Comparison of ENCODE assay signal across 30 cellular contexts in the genomic region with DNA sequence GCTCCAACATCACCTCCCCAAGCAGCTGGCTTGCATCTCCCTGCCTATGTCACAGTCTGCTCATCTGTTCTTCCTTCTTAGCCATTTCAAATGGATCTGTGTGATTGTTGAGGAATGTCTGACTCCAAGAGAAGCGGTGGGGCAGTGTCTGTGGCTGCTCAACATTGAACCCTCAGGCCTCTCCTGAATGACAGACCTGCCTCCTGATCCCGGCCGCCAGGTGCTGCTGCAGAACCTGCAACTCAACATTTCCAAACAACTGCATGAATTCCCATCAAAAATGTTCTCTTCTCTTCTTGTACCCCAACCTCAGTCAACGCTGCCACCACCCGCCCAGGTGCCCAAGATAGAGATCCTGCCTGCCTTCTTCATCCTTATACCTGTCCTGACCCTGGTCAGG.
"Had no signal": no experiment of that assay in that cellular context is flagged by ENCODE, and none has a peak within 500 bp of the region (broad histone marks: within the 10 kb centered on the region; RNA-seq: fewer than 3 reads in every experiment).

No MANE protein-coding gene starts in this region.

- H3K27me3 Mint-ChIP-seq: activated CD4-positive, alpha-beta T cell treated with anti-CD3 and anti-CD28 coated beads, Interleukin-2, amount 10 ng/mL, durations not matched to agents 7 days and 5 days had no signal

- H3K36me3 ChIP-seq: adrenal gland, colonic mucosa, gastroesophageal sphincter, neutrophil, tibial nerve had no signal

- H3K27me3 ChIP-seq: adrenal gland, body of pancreas, colonic mucosa, gastroesophageal sphincter, neutrophil, tibial nerve had no signal

- H3K9me3 ChIP-seq: adrenal gland, body of pancreas, colonic mucosa, gastroesophageal sphincter, mucosa of descending colon, neutrophil, tibial nerve had no signal

- H3K9me3 Mint-ChIP-seq: activated CD4-positive, alpha-beta memory T cell treated with anti-CD3 and anti-CD28 coated beads, Interleukin-2, amount 10 ng/mL, durations not matched to agents 7 days and 5 days; activated CD4-positive, alpha-beta T cell treated with anti-CD3 and anti-CD28 coated beads, Interleukin-2, amount 10 ng/mL, durations not matched to agents 7 days and 5 days; activated naive CD4-positive, alpha-beta T cell treated with anti-CD3 and anti-CD28 coated beads, Interleukin-2, amount 50 U/mL, for 72 hours; activated T-cell treated with anti-CD3 and anti-CD28 coated beads, Interleukin-2, amount 50 U/mL, for 24 hours; immature natural killer cell; natural killer cell treated with Interleukin-12 subunit alpha and Interleukin-12 subunit beta and Interleukin-15 and Interleukin-18, amount 100 ng/mL, for 72 hours; WTC11 had no signal

- H3K4me1 Mint-ChIP-seq: immature natural killer cell, WTC11 had no signal

- FAIRE-seq: endothelial cell of umbilical vein, urothelium cell line had no signal

- H3K27ac ChIP-seq: adrenal gland, body of pancreas, colonic mucosa, gastroesophageal sphincter, neutrophil, skin epidermis, tibial nerve had no signal

- H3K4me3 Mint-ChIP-seq: activated CD4-positive, alpha-beta memory T cell treated with anti-CD3 and anti-CD28 coated beads, Interleukin-2, amount 10 ng/mL, durations not matched to agents 7 days and 5 days; activated CD4-positive, alpha-beta T cell treated with anti-CD3 and anti-CD28 coated beads, Interleukin-2, amount 10 ng/mL, durations not matched to agents 7 days and 5 days; activated T-cell treated with anti-CD3 and anti-CD28 coated beads, Interleukin-2, amount 50 U/mL, for 24 hours; immature natural killer cell; natural killer cell treated with Interleukin-12 subunit alpha and Interleukin-12 subunit beta and Interleukin-15 and Interleukin-18, amount 100 ng/mL, for 72 hours; WTC11 had no signal

- DNase-seq: activated CD4-positive, alpha-beta memory T cell treated with anti-CD3 and anti-CD28 coated beads, Interleukin-2, amount 10 ng/mL, durations not matched to agents 7 days and 5 days; activated CD4-positive, alpha-beta T cell treated with anti-CD3 and anti-CD28 coated beads for 1 hour; activated CD4-positive, alpha-beta T cell treated with anti-CD3 and anti-CD28 coated beads, Interleukin-2, amount 10 ng/mL, durations not matched to agents 7 days and 5 days; activated CD8-positive, alpha-beta memory T cell treated with anti-CD3 and anti-CD28 coated beads, Interleukin-2, amount 50 U/mL, for 48 hours; activated naive CD4-positive, alpha-beta T cell; activated T-cell treated with anti-CD3 and anti-CD28 coated beads, Interleukin-2, amount 50 U/mL, for 24 hours; adrenal gland; aorta; body of pancreas; cerebellar nuclear complex; colonic mucosa; effector CD8-positive, alpha-beta T cell; hypothalamus; immature natural killer cell; mucosa of descending colon; stimulated activated CD4-positive, alpha-beta T cell treated with anti-CD3 and anti-CD28 coated beads, Interleukin-15, amount 100 ng/mL, for 24 hours; stimulated activated CD4-positive, alpha-beta T cell treated with anti-CD3 and anti-CD28 coated beads, Interleukin-2, amount 100 ng/mL, for 24 hours; stimulated activated naive CD4-positive, alpha-beta T cell treated with Interleukin-2 at 50 U/mL for 16 hours; T-helper 2 cell had no signal

- H3K4me3 ChIP-seq: adrenal gland, body of pancreas, colonic mucosa, gastroesophageal sphincter, mucosa of descending colon, skin epidermis, tibial nerve had no signal

- H3K36me3 Mint-ChIP-seq: activated naive CD4-positive, alpha-beta T cell treated with anti-CD3 and anti-CD28 coated beads, Interleukin-2, amount 50 U/mL, for 72 hours; immature natural killer cell; natural killer cell treated with Interleukin-12 subunit alpha and Interleukin-12 subunit beta and Interleukin-15 and Interleukin-18, amount 100 ng/mL, for 72 hours; WTC11 had no signal

- H3K4me1 ChIP-seq: adrenal gland, body of pancreas, colonic mucosa had no signal

- ATAC-seq: activated naive CD4-positive, alpha-beta T cell treated with anti-CD3 and anti-CD28 coated beads, Interleukin-2, amount 50 U/mL, for 72 hours; body of pancreas; gastroesophageal sphincter; mucosa of descending colon; natural killer cell treated with Interleukin-12 subunit alpha and Interleukin-12 subunit beta and Interleukin-15 and Interleukin-18, amount 100 ng/mL, for 72 hours; sciatic nerve; WTC11 had no signal

- H3K27ac Mint-ChIP-seq: activated CD4-positive, alpha-beta memory T cell treated with anti-CD3 and anti-CD28 coated beads, Interleukin-2, amount 10 ng/mL, durations not matched to agents 7 days and 5 days; activated CD4-positive, alpha-beta T cell treated with anti-CD3 and anti-CD28 coated beads, Interleukin-2, amount 10 ng/mL, durations not matched to agents 7 days and 5 days; activated T-cell treated with anti-CD3 and anti-CD28 coated beads, Interleukin-2, amount 50 U/mL, for 24 hours; immature natural killer cell; natural killer cell treated with Interleukin-12 subunit alpha and Interleukin-12 subunit beta and Interleukin-15 and Interleukin-18, amount 100 ng/mL, for 72 hours; progenitor cell of endocrine pancreas; WTC11 had no signal
